ENCODE assay signal across 8 cellular contexts in genomic region chr16:4487955-4488481, GRCh38. TPM values are rescaled to one million over a fixed set of nuclear protein-coding genes. Genes with fewer than 3 reads are reported as not detected.
A peak's percentile ranks its signal among the peaks of the same experiment; 100 is the strongest.
DNase-seq lines count a peak whose midpoint lies in the region; ATAC-seq and TF ChIP-seq lines count a peak whose summit lies in the region.

No MANE protein-coding gene starts in this region.

- no peak overlapping the region for H3K9ac ChIP-seq in SK-N-MC (ENCODE audit: insufficient read length)

- H3K27ac ChIP-seq in SK-N-MC (0 out of 2 replicates have a peak overlapping the region, but pooled peaks have one; percentile 25), epithelial cell of prostate (peak overlapping the region; percentile 81)

- peaks cover 17% of the 10 kb centered on the region for H3K4me1 Mint-ChIP-seq in stimulated activated memory B cell treated with anti-CD40 and anti-IgM and Interleukin-4, amounts not matched to agents 10 μg/mL and 1 μg/mL and 100 μg/mL, for 72 hours

- H3K4me3 ChIP-seq in SK-N-MC, result no peak overlapping the region

- no peaks in the 10 kb centered on the region for H3K9me3 Mint-ChIP-seq in stimulated activated memory B cell treated with anti-CD40 and anti-IgM and Interleukin-4, amounts not matched to agents 10 μg/mL and 1 μg/mL and 100 μg/mL, for 72 hours

- no peak for TF ChIP-seq CTCF in omental fat pad (IDR thresholded peaks at IDR 0.05)

- H3K27ac Mint-ChIP-seq in stimulated activated memory B cell treated with anti-CD40 and anti-IgM and Interleukin-4, amounts not matched to agents 10 μg/mL and 1 μg/mL and 100 μg/mL, for 72 hours, result no peak overlapping the region

- H3K4me3 Mint-ChIP-seq in stimulated activated memory B cell treated with anti-CD40 and anti-IgM and Interleukin-4, amounts not matched to agents 10 μg/mL and 1 μg/mL and 100 μg/mL, for 72 hours, result no peak overlapping the region

- peak; percentile 28 for DNase-seq in EL
- no peak for DNase-seq in SK-N-MC (ENCODE audit: low read depth, low spot score)
- DNase-seq in epithelial cell of prostate (ENCODE audit: low read depth, low spot score), result no peak
- DNase-seq in omental fat pad (ENCODE audit: low spot score), result no peak
- DNase-seq in HuH-7.5 (ENCODE audit: low spot score), result no peak

- no peaks in the 10 kb centered on the region for H3K27me3 Mint-ChIP-seq in stimulated activated memory B cell treated with anti-CD40 and anti-IgM and Interleukin-4, amounts not matched to agents 10 μg/mL and 1 μg/mL and 100 μg/mL, for 72 hours

- peaks cover 25% of the 10 kb centered on the region for H3K36me3 ChIP-seq in SK-N-MC (ENCODE audit: insufficient read depth, low read length)

- ATAC-seq in omental fat pad (ENCODE audit: low FRiP score) (peak; percentile 37), GM18502 (IDR thresholded peaks at IDR 0.05; ENCODE audit: poor library complexity, unreplicated experiment) (no peak), GM21529 (IDR thresholded peaks at IDR 0.05; ENCODE audit: unreplicated experiment) (no peak)
- no peak for ATAC-seq in stimulated activated memory B cell treated with anti-CD40 and anti-IgM and Interleukin-4, amounts not matched to agents 10 μg/mL and 1 μg/mL and 100 μg/mL, for 72 hours

- no peaks in the 10 kb centered on the region for H3K9me3 ChIP-seq in SK-N-MC (ENCODE audit: low read depth, low read length)

- peaks cover 20% of the 10 kb centered on the region for H3K36me3 Mint-ChIP-seq in stimulated activated memory B cell treated with anti-CD40 and anti-IgM and Interleukin-4, amounts not matched to agents 10 μg/mL and 1 μg/mL and 100 μg/mL, for 72 hours

RNA-seq across cellular contexts. Expression of gene HMOX2, which starts 11.8 kb away (rescaled TPM):
- 100 to 1,000 TPM in 1 of 4 donors, 10 to 100 TPM in 3; 82.8 to 105 (median 96.5) TPM for total RNA-seq in omental fat pad

RNA-seq across cellular contexts. Expression of gene NMRAL1, which starts 13.6 kb away (rescaled TPM):
- total RNA-seq in omental fat pad, result 10 to 100 TPM; 27.9 to 56.8 (median 44.5) TPM

RNA-seq across cellular contexts. Expression of gene CDIP1, which starts 50.6 kb away (rescaled TPM):
- 10 to 100 TPM; 12.7 to 18.8 (median 14.2) TPM for total RNA-seq in omental fat pad
